ENCODE assay signal across 8 cellular contexts in the genomic region with DNA sequence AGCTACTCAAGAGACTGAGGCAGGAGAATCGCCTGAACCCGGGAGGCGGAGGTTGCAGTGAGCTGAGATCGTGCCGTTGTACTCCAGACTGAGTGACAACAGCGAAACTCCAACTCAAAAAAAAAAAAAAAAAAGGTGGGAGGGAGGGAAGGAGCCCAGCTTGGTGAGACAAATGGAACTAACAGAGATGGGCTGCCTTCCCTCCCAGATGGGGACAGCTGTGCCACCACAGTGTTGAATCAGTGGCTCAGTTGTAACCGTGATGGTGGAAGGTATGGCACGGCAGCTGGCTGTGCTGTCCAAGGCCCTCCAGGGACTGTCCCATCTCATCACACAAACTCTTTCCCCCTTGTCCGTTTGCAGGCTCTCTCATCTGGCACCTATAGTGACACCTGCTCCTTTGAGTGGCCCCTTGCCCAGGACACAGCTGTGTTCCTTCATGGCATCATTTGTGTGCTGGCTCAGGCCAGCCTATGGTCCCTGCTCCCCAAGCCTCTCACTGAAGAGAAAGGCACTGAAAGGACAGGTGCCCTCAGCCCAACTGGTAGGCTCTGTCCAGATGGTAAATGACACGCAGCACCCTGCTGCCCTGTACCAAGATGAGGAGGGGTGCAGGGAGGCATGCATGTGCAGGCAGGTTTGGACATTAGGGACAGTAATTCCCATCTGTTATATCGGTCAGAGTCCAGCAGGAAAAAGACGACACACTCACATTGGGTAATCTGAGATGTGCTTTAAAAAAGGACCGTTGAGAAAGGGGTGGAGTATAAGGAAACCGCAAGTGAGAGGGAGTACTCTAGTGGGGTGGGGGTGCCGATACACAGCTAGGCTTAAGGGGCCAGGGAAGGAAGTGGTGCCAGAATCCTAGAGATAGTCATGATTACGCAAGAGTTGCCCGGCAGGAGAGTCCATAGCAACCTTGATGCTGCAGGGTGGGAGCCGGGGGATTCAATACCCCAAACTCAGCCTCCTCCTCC. TPM values are rescaled to one million over a fixed set of nuclear protein-coding genes. Genes with fewer than 3 reads are reported as not detected.
A peak's percentile ranks its signal among the peaks of the same experiment; 100 is the strongest.
DNase-seq lines count a peak whose midpoint lies in the region; ATAC-seq and TF ChIP-seq lines count a peak whose summit lies in the region.

No MANE protein-coding gene starts in this region.

- H3K4me1 ChIP-seq in neural progenitor cell (peaks cover 29% of the 10 kb centered on the region), endodermal cell (ENCODE audit: control insufficient read depth, insufficient read depth, low read length) (peaks cover 7% of the 10 kb centered on the region)

- no peak overlapping the region for H3K4me3 Mint-ChIP-seq in neural progenitor cell
- no peak overlapping the region for H3K4me3 Mint-ChIP-seq in endodermal cell

- H3K27ac Mint-ChIP-seq in neural progenitor cell (peak overlapping the region; percentile 91), endodermal cell (no peak overlapping the region)

- H3K9me3 Mint-ChIP-seq in neural progenitor cell (no peaks in the 10 kb centered on the region), endodermal cell (no peaks in the 10 kb centered on the region)

- H2AFZ ChIP-seq in neural progenitor cell (replicated peaks), result no peak overlapping the region

- H3K36me3 ChIP-seq in neural progenitor cell (no peaks in the 10 kb centered on the region), endodermal cell (ENCODE audit: control insufficient read depth, insufficient read depth, low read length) (no peaks in the 10 kb centered on the region)

- H3K4me3 ChIP-seq in neural progenitor cell (no peak overlapping the region), endodermal cell (ENCODE audit: low read length) (no peak overlapping the region)

- H3K9ac ChIP-seq in neural progenitor cell, result no peak overlapping the region
- no peak overlapping the region for H3K9ac ChIP-seq in endodermal cell (ENCODE audit: extremely low read depth, low read length, poor library complexity, severe bottlenecking)

- WGBS in endodermal cell (ENCODE audit: insufficient coverage in 1 of 2, insufficient read length in 1 of 2), 2 experiments, result 91 to 92% methylated on average over 14 to 18 of the region's 18 CpGs

- TF ChIP-seq CTCF in neural progenitor cell (IDR thresholded peaks at IDR 0.05), result no peak
- TF ChIP-seq CTCF in endodermal cell (conservative IDR thresholded peaks at IDR 0.05), result no peak

- peaks cover 4% of the 10 kb centered on the region for H3K27me3 Mint-ChIP-seq in neural progenitor cell (ENCODE audit: insufficient read depth, low read depth)
- H3K27me3 Mint-ChIP-seq in endodermal cell (ENCODE audit: insufficient read depth), result no peaks in the 10 kb centered on the region

- ATAC-seq in HG03025 (IDR thresholded peaks at IDR 0.05; ENCODE audit: low FRiP score, unreplicated experiment), result no peak

- DNase-seq in EH (ENCODE audit: low read depth), result peak; percentile 84
- peak; percentile 78 for DNase-seq in NCI-H226
- DNase-seq in cerebellum (ENCODE audit: low spot score), result peak; percentile 35
- no peak for DNase-seq in neural progenitor cell (ENCODE audit: low spot score)
- no peak for DNase-seq in dermis blood vessel endothelial cell
- no peak for DNase-seq in iPS-NIHi7 (ENCODE audit: extremely low spot score)
- DNase-seq in endodermal cell, result no peak

- no peaks in the 10 kb centered on the region for H4K20me1 ChIP-seq in neural progenitor cell (ENCODE audit: low read depth)

- H3K27ac ChIP-seq in neural progenitor cell, result no peak overlapping the region
- no peak overlapping the region for H3K27ac ChIP-seq in endodermal cell (ENCODE audit: low read depth, low read length)

- peaks cover 24% of the 10 kb centered on the region for H3F3A ChIP-seq in neural progenitor cell (ENCODE audit: low read depth)

- H3K4me1 Mint-ChIP-seq in neural progenitor cell, result peaks cover 31% of the 10 kb centered on the region
- peaks cover 28% of the 10 kb centered on the region for H3K4me1 Mint-ChIP-seq in endodermal cell

- no peaks in the 10 kb centered on the region for H3K79me2 ChIP-seq in neural progenitor cell (ENCODE audit: low read depth)

- H3K4me2 ChIP-seq in neural progenitor cell, result no peak overlapping the region

- H3K9me3 ChIP-seq in neural progenitor cell (ENCODE audit: low read depth) (no peaks in the 10 kb centered on the region), endodermal cell (ENCODE audit: control insufficient read depth, low read length) (no peaks in the 10 kb centered on the region)

- H3K27me3 ChIP-seq in neural progenitor cell, result no peaks in the 10 kb centered on the region
- no peaks in the 10 kb centered on the region for H3K27me3 ChIP-seq in endodermal cell (ENCODE audit: control insufficient read depth, insufficient read depth, low read length, poor library complexity, severe bottlenecking)

- no peaks in the 10 kb centered on the region for H3K36me3 Mint-ChIP-seq in neural progenitor cell
- H3K36me3 Mint-ChIP-seq in endodermal cell (ENCODE audit: low read depth), result no peaks in the 10 kb centered on the region

RNA-seq across cellular contexts. Expression of gene SMIM33, which starts 4.3 kb away (rescaled TPM):
- total RNA-seq in cerebellum (not detected), neural progenitor cell (ENCODE audit: low replicate concordance) (not detected in 2 replicates), dermis blood vessel endothelial cell (not detected in 2 replicates), endodermal cell (not detected)
- not detected for polyA plus RNA-seq in endodermal cell (2013, experiment 1 of 2)
- polyA plus RNA-seq in endodermal cell (2013, experiment 2 of 2), result not detected

RNA-seq across cellular contexts. Expression of gene STING1, which starts 7.5 kb away (rescaled TPM):
- total RNA-seq in cerebellum (6.3 TPM), neural progenitor cell (ENCODE audit: low replicate concordance) (0.07 and 0.19 TPM in 2 replicates), dermis blood vessel endothelial cell (36.9 and 69.6 TPM in 2 replicates), endodermal cell (under 1 TPM in 1 of 2 donors, not detected in 1; 0.20 TPM)
- polyA plus RNA-seq in endodermal cell (2013, experiment 1 of 2), result 0.43 TPM
- polyA plus RNA-seq in endodermal cell (2013, experiment 2 of 2), result 0.91 TPM

RNA-seq across cellular contexts. Expression of gene ECSCR, which starts 12.6 kb away (rescaled TPM):
- total RNA-seq in cerebellum, result 6.1 TPM
- not detected in 2 replicates for total RNA-seq in neural progenitor cell (ENCODE audit: low replicate concordance)
- total RNA-seq in dermis blood vessel endothelial cell, result 404 and 423 TPM in 2 replicates
- total RNA-seq in endodermal cell, result under 1 TPM in 1 of 2 donors, not detected in 1; 0.62 TPM
- polyA plus RNA-seq in endodermal cell (2013, experiment 1 of 2), result 1.0 TPM
- 0.46 TPM for polyA plus RNA-seq in endodermal cell (2013, experiment 2 of 2)

RNA-seq across cellular contexts. Expression of gene DNAJC18, which starts 35.8 kb away (rescaled TPM):
- 33.7 TPM for total RNA-seq in cerebellum
- total RNA-seq in neural progenitor cell (ENCODE audit: low replicate concordance), result 13.7 and 21.7 TPM in 2 replicates
- 8.6 and 9.0 TPM in 2 replicates for total RNA-seq in dermis blood vessel endothelial cell
- 10 to 100 TPM; 21.8 to 26.6 TPM for total RNA-seq in endodermal cell
- polyA plus RNA-seq in endodermal cell (2013, experiment 1 of 2), result 30.9 TPM
- polyA plus RNA-seq in endodermal cell (2013, experiment 2 of 2), result 32.0 TPM

Comparison
In these comparisons a context has a peak if more than half of its experiments do, and no peak if none do; other contexts are left out.
1. DNase-seq: peak in EH (single experiment), NCI-H226 (single experiment) and cerebellum (single experiment); none in neural progenitor cell (single experiment), dermis blood vessel endothelial cell (single experiment), iPS-NIHi7 (single experiment) and endodermal cell (single experiment).
2. RNA of gene ECSCR, which starts 12.6 kb away (total RNA-seq): 404 to 423 TPM in dermis blood vessel endothelial cell; 6.1 TPM in cerebellum (single experiment), 0.62 TPM in endodermal cell and not detected in neural progenitor cell; every median in the first group is over 10 times any median in the second.